ENCODE assay signal across 8 cellular contexts in the genomic region with DNA sequence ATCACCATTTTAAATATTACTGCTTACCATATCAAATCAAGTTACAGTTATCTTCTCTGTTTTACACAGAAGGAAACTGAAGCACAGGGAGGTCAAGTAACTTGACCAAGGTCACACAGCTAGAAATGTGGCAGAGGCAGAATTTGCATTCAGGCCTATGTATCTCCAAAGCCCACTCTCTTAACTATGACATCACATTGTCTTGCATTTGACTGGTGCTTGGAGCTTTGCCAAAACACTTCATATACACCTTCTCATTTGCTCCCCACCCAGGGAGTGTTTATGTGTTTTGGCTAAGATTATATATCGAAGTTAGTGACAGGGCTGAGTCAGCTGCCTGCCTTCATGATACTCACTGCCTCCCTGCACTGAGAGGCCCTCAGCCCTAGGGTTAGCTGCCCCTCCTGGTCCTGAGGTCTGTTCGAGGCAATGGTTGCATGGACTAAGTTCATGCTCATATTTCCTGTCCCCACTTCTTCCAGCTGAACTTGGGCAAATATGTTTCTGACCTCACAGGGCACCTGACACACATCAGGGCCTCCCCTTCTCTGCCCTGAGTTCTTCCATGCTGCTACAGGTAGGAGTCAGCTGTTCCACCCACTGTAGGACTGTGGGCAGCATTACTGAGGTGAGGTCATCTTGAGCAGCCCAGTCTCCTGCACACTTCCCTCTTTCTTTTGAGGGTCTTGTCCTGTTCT. TPM values are rescaled to one million over a fixed set of nuclear protein-coding genes. Genes with fewer than 3 reads are reported as not detected.
A peak's percentile ranks its signal among the peaks of the same experiment; 100 is the strongest.
DNase-seq lines count a peak whose midpoint lies in the region; ATAC-seq and TF ChIP-seq lines count a peak whose summit lies in the region.

No MANE protein-coding gene starts in this region.

- H3K4me3 Mint-ChIP-seq in activated CD4-positive, alpha-beta T cell treated with anti-CD3 and anti-CD28 coated beads, Interleukin-2, amount 10 ng/mL, durations not matched to agents 7 days and 5 days = peak overlapping the region; percentile 31

- no peaks in the 10 kb centered on the region for H3K27me3 ChIP-seq in foreskin keratinocyte
- no peaks in the 10 kb centered on the region for H3K27me3 ChIP-seq in upper lobe of right lung

- peaks cover 68% of the 10 kb centered on the region for H3K4me1 Mint-ChIP-seq in activated CD4-positive, alpha-beta T cell treated with anti-CD3 and anti-CD28 coated beads, Interleukin-2, amount 10 ng/mL, durations not matched to agents 7 days and 5 days

- H3K9me3 ChIP-seq in upper lobe of right lung = no peaks in the 10 kb centered on the region

- CTCF ChIA-PET in activated CD4-positive, alpha-beta T cell treated with anti-CD3 and anti-CD28 coated beads, Interleukin-2, amount 10 ng/mL, durations not matched to agents 7 days and 5 days (lab: Charles Lee) = interaction anchor here (0.8 kb wide), 1 partner anchor 18 kb away, joined by 4 read pairs; no protein-coding TSS in a partner anchor

- peak overlapping the region; percentile 16 for H3K27ac ChIP-seq in foreskin keratinocyte
- H3K27ac ChIP-seq in upper lobe of right lung = no peak overlapping the region

- no peak overlapping the region for H3K4me3 ChIP-seq in upper lobe of right lung

- no peaks in the 10 kb centered on the region for H3K27me3 Mint-ChIP-seq in activated CD4-positive, alpha-beta T cell treated with anti-CD3 and anti-CD28 coated beads, Interleukin-2, amount 10 ng/mL, durations not matched to agents 7 days and 5 days

- peak overlapping the region; percentile 43 for H3K27ac Mint-ChIP-seq in activated CD4-positive, alpha-beta T cell treated with anti-CD3 and anti-CD28 coated beads, Interleukin-2, amount 10 ng/mL, durations not matched to agents 7 days and 5 days

- H3K4me1 ChIP-seq in foreskin keratinocyte = peaks cover 29% of the 10 kb centered on the region
- peaks cover 10% of the 10 kb centered on the region for H3K4me1 ChIP-seq in upper lobe of right lung

- ATAC-seq in foreskin keratinocyte (no peak), upper lobe of right lung (peak; percentile 60), GM18498 (IDR thresholded peaks at IDR 0.05; ENCODE audit: unreplicated experiment) (no peak), HG03571 (IDR thresholded peaks at IDR 0.05; ENCODE audit: unreplicated experiment) (no peak)

- H3K36me3 Mint-ChIP-seq in activated CD4-positive, alpha-beta T cell treated with anti-CD3 and anti-CD28 coated beads, Interleukin-2, amount 10 ng/mL, durations not matched to agents 7 days and 5 days (ENCODE audit: low read depth) = peaks cover 2% of the 10 kb centered on the region

- DNase-seq in stimulated activated CD4-positive, alpha-beta T cell treated with anti-CD3 and anti-CD28 coated beads, Interleukin-15, amount 100 ng/mL, for 24 hours = peak; percentile 37
- DNase-seq in stimulated activated CD4-positive, alpha-beta T cell treated with anti-CD3 and anti-CD28 coated beads, Interleukin-12 subunit alpha, Interleukin-12 subunit beta, amount 100 ng/mL, for 4 hours = no peak
- DNase-seq in activated CD4-positive, alpha-beta T cell treated with anti-CD3 and anti-CD28 coated beads, Interleukin-2, amount 10 ng/mL, durations not matched to agents 7 days and 5 days = no peak
- DNase-seq in foreskin keratinocyte (peak in 1 of 2 donors; percentile 32), upper lobe of right lung (no peak), NCI-H1048 (lab: John Stamatoyannopoulos, UW) (no peak)

- no peaks in the 10 kb centered on the region for H3K9me3 Mint-ChIP-seq in activated CD4-positive, alpha-beta T cell treated with anti-CD3 and anti-CD28 coated beads, Interleukin-2, amount 10 ng/mL, durations not matched to agents 7 days and 5 days

- intact Hi-C loops in upper lobe of right lung (cut with DNase I) = no loop called here

- no peaks in the 10 kb centered on the region for H3K36me3 ChIP-seq in upper lobe of right lung

- TF ChIP-seq CTCF in foreskin keratinocyte (conservative IDR thresholded peaks at IDR 0.05) (no peak), upper lobe of right lung (IDR thresholded peaks at IDR 0.05) (no peak)

- POLR2A ChIA-PET in activated CD4-positive, alpha-beta T cell treated with anti-CD3 and anti-CD28 coated beads, Interleukin-2, amount 10 ng/mL, durations not matched to agents 7 days and 5 days (lab: Charles Lee) = interaction anchor here (0.6 kb wide), 1 partner anchor 66 kb away, joined by 3 read pairs; no protein-coding TSS in a partner anchor

RNA-seq across cellular contexts. Expression of gene GALNT6, which starts 1.8 kb away (rescaled TPM):
- 10 to 100 TPM; 17.5 to 18.9 TPM for total RNA-seq in activated CD4-positive, alpha-beta T cell treated with anti-CD3 and anti-CD28 coated beads, Interleukin-2, amount 10 ng/mL, durations not matched to agents 7 days and 5 days
- total RNA-seq in foreskin keratinocyte (73.4 and 95.8 TPM in 2 replicates), upper lobe of right lung (16.6 TPM)
- polyA plus RNA-seq in foreskin keratinocyte = 25.2 and 26.0 TPM in 2 replicates

RNA-seq across cellular contexts. Expression of gene SLC4A8, which starts 35.2 kb away (rescaled TPM):
- total RNA-seq in activated CD4-positive, alpha-beta T cell treated with anti-CD3 and anti-CD28 coated beads, Interleukin-2, amount 10 ng/mL, durations not matched to agents 7 days and 5 days = 1 to 10 TPM; 2.9 to 4.4 TPM
- 0.95 and 1.3 TPM in 2 replicates for total RNA-seq in foreskin keratinocyte
- polyA plus RNA-seq in foreskin keratinocyte = 0.48 TPM in 2 replicates
- total RNA-seq in upper lobe of right lung = 2.5 TPM

RNA-seq across cellular contexts. Expression of gene CELA1, which starts 43.0 kb away (rescaled TPM):
- total RNA-seq in activated CD4-positive, alpha-beta T cell treated with anti-CD3 and anti-CD28 coated beads, Interleukin-2, amount 10 ng/mL, durations not matched to agents 7 days and 5 days = not detected
- not detected in 2 replicates for total RNA-seq in foreskin keratinocyte
- not detected in 2 replicates for polyA plus RNA-seq in foreskin keratinocyte
- not detected for total RNA-seq in upper lobe of right lung
